ENCODE assay signal across 15 cellular contexts in the genomic region with DNA sequence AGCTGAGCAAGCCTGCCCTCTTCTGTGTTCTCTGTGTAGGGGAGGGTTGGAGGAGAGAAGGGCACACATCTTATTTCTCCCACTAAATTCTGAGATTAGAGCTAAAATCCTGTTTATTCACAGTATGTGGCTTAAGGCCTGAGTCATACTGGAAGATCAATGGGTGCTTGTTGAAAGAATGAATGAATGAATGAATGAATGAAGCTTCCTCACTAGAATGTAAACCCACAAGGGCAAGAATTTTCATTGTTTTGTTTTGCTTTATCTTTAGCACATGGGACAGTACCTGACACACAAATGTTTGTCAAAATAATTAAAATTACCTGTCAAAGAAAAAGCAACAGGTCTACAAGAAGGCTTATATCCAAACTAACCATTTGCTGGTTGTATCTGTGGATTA.
"Had no signal": no experiment of that assay in that cellular context is flagged by ENCODE, and none has a peak within 500 bp of the region (broad histone marks: within the 10 kb centered on the region; RNA-seq: fewer than 3 reads in every experiment).

No MANE protein-coding gene starts in this region.

- H3K27me3 ChIP-seq: hepatocyte, ovary, suprapubic skin had no signal

- H3K9me3 ChIP-seq: ovary, suprapubic skin had no signal

- FAIRE-seq: TTC549 had no signal

- ATAC-seq: activated CD8-positive, alpha-beta T cell treated with anti-CD3 and anti-CD28 coated beads for 36 hours; activated naive CD4-positive, alpha-beta T cell treated with anti-CD3 and anti-CD28 coated beads, Interleukin-2, amount 50 U/mL, for 72 hours; sciatic nerve; stimulated activated naive CD8-positive, alpha-beta T cell treated with anti-CD3 and anti-CD28 coated beads, Interleukin-15, Interleukin-2, amounts not matched to agents 100 U/mL and 50 U/mL, for 24 hours had no signal

- DNase-seq: activated B cell treated with CpG ODN at 0.5 μM for 24 hours; activated CD4-positive, alpha-beta T cell treated with anti-CD3 and anti-CD28 coated beads for 48 hours; activated CD8-positive, alpha-beta T cell treated with anti-CD3 and anti-CD28 coated beads for 36 hours; activated effector memory CD4-positive, alpha-beta T cell treated with anti-CD3 and anti-CD28 coated beads, Interleukin-2, amount 50 U/mL, for 16 hours; activated T-cell treated with anti-CD3 and anti-CD28 coated beads, Interleukin-2, amount 50 U/mL, for 48 hours; dermis blood vessel endothelial cell; erythroblast; islet precursor cell; ovary; stimulated activated naive CD8-positive, alpha-beta T cell treated with anti-CD3 and anti-CD28 coated beads, Interleukin-15, Interleukin-2, amounts not matched to agents 100 U/mL and 50 U/mL, for 24 hours had no signal

- H3K79me2 ChIP-seq: hepatocyte had no signal

- H3K4me2 ChIP-seq: hepatocyte had no signal

- H3K27ac ChIP-seq: hepatocyte, ovary, suprapubic skin had no signal

- H3K4me1 ChIP-seq: suprapubic skin had no signal

- H2AFZ ChIP-seq: hepatocyte had no signal

- H3K36me3 ChIP-seq: ovary, suprapubic skin had no signal

- H3K4me3 ChIP-seq: hepatocyte, ovary, suprapubic skin had no signal
